ENCODE assay signal across 1 cellular context in genomic region chrX:110396777-110397176, GRCh38.
TF ChIP-seq lines count a peak whose summit lies in the region.

No MANE protein-coding gene starts in this region.

TF ChIP-seq in HepG2, 621 proteins besides CTCF, POLR2A, EP300 and RAD21:
- TF ChIP-seq ZNF142 (CRISPR knock-in tag; IDR thresholded peaks at IDR 0.05): no peak
- TF ChIP-seq ZIK1 (CRISPR knock-in tag; IDR thresholded peaks at IDR 0.05; ENCODE audit: borderline replicate concordance, low read depth): no peak
- no peak for TF ChIP-seq SRY (CRISPR knock-in tag; IDR thresholded peaks at IDR 0.05)
- no peak for TF ChIP-seq NFE2L2 (IDR thresholded peaks at IDR 0.05; ENCODE audit: low read length)
- TF ChIP-seq TEAD3 (CRISPR knock-in tag; optimal IDR thresholded peaks at IDR 0.05; ENCODE audit: borderline replicate concordance): no peak
- no peak for TF ChIP-seq NFIC (IDR thresholded peaks at IDR 0.05; ENCODE audit: low read length)
- TF ChIP-seq ZNF749 (CRISPR knock-in tag; IDR thresholded peaks at IDR 0.05; ENCODE audit: borderline replicate concordance): no peak
- no peak for TF ChIP-seq ZSCAN22 (CRISPR knock-in tag; IDR thresholded peaks at IDR 0.05)
- TF ChIP-seq PHF21A (CRISPR knock-in tag; IDR thresholded peaks at IDR 0.05): no peak
- TF ChIP-seq RNF219 (CRISPR knock-in tag; IDR thresholded peaks at IDR 0.05): no peak
- no peak for TF ChIP-seq HBP1 (CRISPR knock-in tag; IDR thresholded peaks at IDR 0.05; ENCODE audit: low read depth)
- TF ChIP-seq ZNF446 (CRISPR knock-in tag; IDR thresholded peaks at IDR 0.05): no peak
- TF ChIP-seq SRSF9 (IDR thresholded peaks at IDR 0.05; ENCODE audit: borderline replicate concordance, insufficient read depth, low read depth, low read length, poor library complexity, severe bottlenecking): no peak
- TF ChIP-seq EED (CRISPR knock-in tag; IDR thresholded peaks at IDR 0.05): no peak
- TF ChIP-seq ZNF703 (CRISPR knock-in tag; IDR thresholded peaks at IDR 0.05; ENCODE audit: borderline replicate concordance): no peak
- no peak for TF ChIP-seq KLF12 (CRISPR knock-in tag; IDR thresholded peaks at IDR 0.05; ENCODE audit: borderline replicate concordance)
